In genomic region chr17:75250009-75250471, GRCh38 we compare ENCODE assay signal across 1 cellular context.
TF ChIP-seq lines count a peak whose summit lies in the region.

No MANE protein-coding gene starts in this region.

TF ChIP-seq in IMR-90, 13 proteins besides CTCF, POLR2A, EP300 and RAD21 (continued from another document):
- TF ChIP-seq SMC3 (IDR thresholded peaks at IDR 0.05; ENCODE audit: low read depth, low read length) (no peak), MAFK (IDR thresholded peaks at IDR 0.05; ENCODE audit: low read depth, low read length) (no peak), CHD1 (IDR thresholded peaks at IDR 0.05; ENCODE audit: low read depth, low read length) (no peak), RCOR1 (IDR thresholded peaks at IDR 0.05; ENCODE audit: insufficient replicate concordance, low read length) (no peak), MXI1 (IDR thresholded peaks at IDR 0.05; ENCODE audit: borderline replicate concordance, low read depth, low read length) (no peak), MAZ (IDR thresholded peaks at IDR 0.05; ENCODE audit: borderline replicate concordance, low read depth, low read length) (no peak)
- TF ChIP-seq, protein P1, sequence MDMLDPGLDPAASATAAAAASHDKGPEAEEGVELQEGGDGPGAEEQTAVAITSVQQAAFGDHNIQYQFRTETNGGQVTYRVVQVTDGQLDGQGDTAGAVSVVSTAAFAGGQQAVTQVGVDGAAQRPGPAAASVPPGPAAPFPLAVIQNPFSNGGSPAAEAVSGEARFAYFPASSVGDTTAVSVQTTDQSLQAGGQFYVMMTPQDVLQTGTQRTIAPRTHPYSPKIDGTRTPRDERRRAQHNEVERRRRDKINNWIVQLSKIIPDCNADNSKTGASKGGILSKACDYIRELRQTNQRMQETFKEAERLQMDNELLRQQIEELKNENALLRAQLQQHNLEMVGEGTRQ (IDR thresholded peaks at IDR 0.05; ENCODE audit: low read depth, low read length): no peak
